In genomic region chr14:24058951-24059475, GRCh38 we compare ENCODE assay signal across 21 cellular contexts. TPM values are rescaled to one million over a fixed set of nuclear protein-coding genes. Genes with fewer than 3 reads are reported as not detected.
DNase-seq lines count a peak whose midpoint lies in the region; ATAC-seq and TF ChIP-seq lines count a peak whose summit lies in the region.
"Had no signal": no experiment of that assay in that cellular context is flagged by ENCODE, and none has a peak within 500 bp of the region (broad histone marks: within the 10 kb centered on the region; RNA-seq: fewer than 3 reads in every experiment).

No MANE protein-coding gene starts in this region.

- CTCF ChIA-PET in HCT116 (lab: Charles Lee) = interaction anchor here (0.7 to 5.7 kb wide), 19 partner anchors 8 to 249 kb away, joined by 3 to 149 read pairs (median 7); partner anchors contain the start of genes CHMP4A, CIDEB, CPNE6 and DCAF11

- RAD21 ChIA-PET in HCT116 (lab: Charles Lee; ENCODE audit: low non-redundant PET in 1 of 2, low total read pairs in 2 of 2, uncharacterized antibody in 2 of 2, unreplicated experiment in 2 of 2) = interaction anchor here (0.8 to 3.0 kb wide), 10 partner anchors 30 to 249 kb away, joined by 3 to 35 read pairs (median 5); partner anchors contain the start of genes PCK2 (in 2 of the 2), CIDEB (in 1 of the 2), DCAF11 (in 1 of the 2) and NRL (in 1 of the 2)

- no peak for TF ChIP-seq POLR2A in HCT116 (IDR thresholded peaks at IDR 0.05; ENCODE audit: borderline replicate concordance, extremely low read depth, insufficient read depth, insufficient read length)

- POLR2A ChIA-PET in HCT116 (lab: Charles Lee) = interaction anchor here (0.9 to 4.0 kb wide), 4 partner anchors 33 to 56 kb away, joined by 7 to 38 read pairs (median 9); partner anchors contain the start of genes DCAF11, NRL and PCK2

- no peaks in the 10 kb centered on the region for H3K4me1 ChIP-seq in HCT116 (ENCODE audit: control insufficient read depth in 1 of 2, insufficient read depth in 2 of 2, low read length in 2 of 2)
- H3K4me1 ChIP-seq: parathyroid adenoma, suprapubic skin, vagina had no signal

- no peak overlapping the region for H2AFZ ChIP-seq in HCT116 (ENCODE audit: low read depth, low read length, poor library complexity, severe bottlenecking)
- H2AFZ ChIP-seq: parathyroid adenoma had no signal

- no peak for TF ChIP-seq CTCF in HCT116 (IDR thresholded peaks at IDR 0.05 in 2 of 3, conservative IDR thresholded peaks at IDR 0.05 in 1 of 3; ENCODE audit: borderline replicate concordance in 1 of 3, insufficient read depth in 1 of 3, low read depth in 2 of 3, low read length in 2 of 3)

- no peak overlapping the region for H3K27ac ChIP-seq in HCT116 (ENCODE audit: low read depth, low read length)
- H3K27ac ChIP-seq: BLaER1, esophagus muscularis mucosa, gastroesophageal sphincter, parathyroid adenoma, right lobe of liver, suprapubic skin, vagina had no signal

- H3K9me2 ChIP-seq in HCT116 (ENCODE audit: insufficient read depth) = no peaks in the 10 kb centered on the region

- intact Hi-C loops in HCT116 (cut with micrococcal nuclease) = loop anchor here (1.0 to 5.0 kb wide), 5 partner anchors 31 to 238 kb away; partner anchors contain the start of genes DHRS1, IRF9 and NOP9

- DNase-seq in 8988T (peak; percentile 6), HCT116 (ENCODE audit: low read depth, low spot score) (no peak), left kidney (ENCODE audit: low read depth, low spot score) (peak; percentile 45), midbrain (lab: John Stamatoyannopoulos, UW) (no peak)
- DNase-seq: NCI-H1436 treated with DMSO at 0.1 percent for 48 hours, NCI-H526 treated with DMSO at 0.1 percent for 48 hours had no signal

- H3K36me3 ChIP-seq in HCT116 (ENCODE audit: control insufficient read depth in 1 of 2, insufficient read depth in 2 of 2, low read length in 2 of 2) = no peaks in the 10 kb centered on the region
- H3K36me3 ChIP-seq: BLaER1, esophagus muscularis mucosa, gastroesophageal sphincter, right lobe of liver, suprapubic skin, vagina had no signal

- no peak overlapping the region for H3K4me2 ChIP-seq in HCT116 (ENCODE audit: low read length)
- H3K4me2 ChIP-seq: BLaER1 had no signal

- 0 out of 2 replicates have a peak, but pooled peaks have one; percentile 26 for ATAC-seq in HCT116
- no peak for ATAC-seq in HG03097 (IDR thresholded peaks at IDR 0.05; ENCODE audit: low FRiP score, unreplicated experiment)
- no peak for ATAC-seq in GM18498 (IDR thresholded peaks at IDR 0.05; ENCODE audit: unreplicated experiment)
- ATAC-seq: natural killer cell treated with Interleukin-12 subunit alpha and Interleukin-12 subunit beta and Interleukin-15 and Interleukin-18, amount 100 ng/mL, for 72 hours had no signal

- no peak for TF ChIP-seq RAD21 in HCT116 (IDR thresholded peaks at IDR 0.05; ENCODE audit: low read depth)

- no peak overlapping the region for H3K9ac ChIP-seq in HCT116 (ENCODE audit: low read length)
- H3K9ac ChIP-seq: BLaER1, parathyroid adenoma had no signal

- H3K27me3 ChIP-seq in HCT116 (ENCODE audit: insufficient read depth, low read length) = no peaks in the 10 kb centered on the region
- H3K27me3 ChIP-seq: right lobe of liver, suprapubic skin, vagina had no signal

- no peak overlapping the region for H3K4me3 ChIP-seq in HCT116 (replicated peaks in 1 of 2; ENCODE audit: low read depth in 1 of 2, low read length in 2 of 2)
- H3K4me3 ChIP-seq: BLaER1, esophagus muscularis mucosa, gastroesophageal sphincter, right lobe of liver, suprapubic skin, vagina had no signal

- H3K79me2 ChIP-seq in HCT116 (ENCODE audit: insufficient read depth, low read length) = no peaks in the 10 kb centered on the region
- H3K79me2 ChIP-seq: parathyroid adenoma had no signal

- H3K9me3 ChIP-seq in HCT116 (ENCODE audit: control insufficient read depth in 1 of 2, insufficient read depth in 1 of 2, low read depth in 1 of 2, low read length in 2 of 2) = no peaks in the 10 kb centered on the region
- H3K9me3 ChIP-seq: BLaER1, esophagus muscularis mucosa, gastroesophageal sphincter, right lobe of liver, suprapubic skin, vagina had no signal

- BruUV-seq in HCT116 (replicated peaks; lab: Mats Ljungman, UMichigan) = no TSS peak

- H4K20me1 ChIP-seq in HCT116 (ENCODE audit: insufficient read depth) = no peaks in the 10 kb centered on the region
- H4K20me1 ChIP-seq: BLaER1 had no signal

TF ChIP-seq in HCT116, 20 proteins besides CTCF, POLR2A, EP300 and RAD21:
- no peak for TF ChIP-seq ATF3 (IDR thresholded peaks at IDR 0.05)
- no peak for TF ChIP-seq JUND (IDR thresholded peaks at IDR 0.05)
- no peak for TF ChIP-seq EGR1 (IDR thresholded peaks at IDR 0.05; ENCODE audit: low read depth)
- no peak for TF ChIP-seq SIN3A (IDR thresholded peaks at IDR 0.05; ENCODE audit: low read depth)
- no peak for TF ChIP-seq ELF1 (IDR thresholded peaks at IDR 0.05; ENCODE audit: borderline replicate concordance, low read depth)
- no peak for TF ChIP-seq CEBPB (IDR thresholded peaks at IDR 0.05; ENCODE audit: low read depth)

RNA-seq across cellular contexts. Expression of gene CARMIL3, which starts 7.2 kb away (rescaled TPM):
- 0.71 TPM for total RNA-seq in HCT116 (2021; ENCODE audit: unreplicated experiment)
- 0.36 and 0.45 TPM in 2 replicates for polyA plus RNA-seq in HCT116 (2012)

RNA-seq across cellular contexts. Expression of gene CPNE6, which starts 12.3 kb away (rescaled TPM):
- total RNA-seq in HCT116 (2021; ENCODE audit: unreplicated experiment) = not detected
- polyA plus RNA-seq in HCT116 (2012) = not detected in 2 replicates
- total RNA-seq: activated naive CD8-positive, alpha-beta T cell treated with anti-CD3 and anti-CD28 coated beads for 36 hours; activated T-helper 1 cell treated with anti-CD3 and anti-CD28 coated beads, Interleukin-12 subunit alpha, Interleukin-12 subunit beta, Interleukin-2, Interleukin-4 antibody, amounts not matched to agents 30 ng/mL and 10 ng/mL and 1 ng/mL, durations not matched to agents 14 hours and 24 hours and 36 hours; chondrocyte; natural killer cell treated with Interleukin-12 subunit alpha and Interleukin-12 subunit beta and Interleukin-15 and Interleukin-18, amount 100 ng/mL, for 72 hours; Right ventricle myocardium inferior; suprapubic skin; vagina had no signal
- polyA plus RNA-seq: IgD-negative memory B cell had no signal

RNA-seq across cellular contexts. Expression of gene PCK2, which starts 35.1 kb away (rescaled TPM):
- 94.1 TPM for total RNA-seq in HCT116 (2021; ENCODE audit: unreplicated experiment)
- 137 and 142 TPM in 2 replicates for polyA plus RNA-seq in HCT116 (2012)

RNA-seq across cellular contexts. Expression of gene DCAF11, which starts 55.6 kb away (rescaled TPM):
- total RNA-seq in HCT116 (2021; ENCODE audit: unreplicated experiment) = 47.5 TPM
- 40.1 and 45.9 TPM in 2 replicates for polyA plus RNA-seq in HCT116 (2012)

RNA-seq across cellular contexts. Expression of gene NRL, which starts 55.7 kb away (rescaled TPM):
- total RNA-seq in HCT116 (2021; ENCODE audit: unreplicated experiment) = 0.66 TPM
- 0.50 and 0.68 TPM in 2 replicates for polyA plus RNA-seq in HCT116 (2012)

Comparison
In these comparisons a context has a peak if more than half of its experiments do, and no peak if none do; other contexts are left out.
1. DNase-seq: peak in 8988T (single experiment) and left kidney (single experiment); none in HCT116 (single experiment) and midbrain (single experiment).